In the genomic region with DNA sequence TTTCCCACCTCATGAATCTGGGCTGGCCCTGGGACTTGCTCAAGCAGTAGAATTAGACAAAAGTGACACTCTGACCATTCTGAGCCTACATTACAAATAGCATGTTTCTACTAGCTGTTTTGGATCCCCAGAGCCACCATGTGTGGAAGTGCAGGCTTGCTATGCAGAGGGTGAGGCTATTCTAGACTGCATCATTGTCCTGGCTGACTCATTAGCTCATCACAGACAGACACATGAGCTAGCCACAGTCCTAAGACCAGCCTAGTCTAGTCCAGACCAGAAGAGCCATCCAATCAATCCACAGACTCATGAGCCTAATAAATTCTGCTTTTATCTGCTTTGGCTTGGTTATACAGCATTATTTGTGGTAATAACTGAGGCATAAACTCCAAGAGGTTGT, we compare ENCODE assay signal across 20 cellular contexts.
A peak's percentile ranks its signal among the peaks of the same experiment; 100 is the strongest.
DNase-seq lines count a peak whose midpoint lies in the region; ATAC-seq, FAIRE-seq and TF ChIP-seq lines count a peak whose summit lies in the region.
"Had no signal": no experiment of that assay in that cellular context is flagged by ENCODE, and none has a peak within 500 bp of the region (broad histone marks: within the 10 kb centered on the region; RNA-seq: fewer than 3 reads in every experiment).

No MANE protein-coding gene starts in this region.

- H2AFZ ChIP-seq in astrocyte (ENCODE audit: low read depth, low read length) (no peak overlapping the region), keratinocyte (ENCODE audit: control insufficient read depth, low read length) (peak overlapping the region; percentile 34)

- H3K9ac ChIP-seq in astrocyte (ENCODE audit: low read length) (no peak overlapping the region), keratinocyte (ENCODE audit: control insufficient read depth, extremely low read depth, insufficient read depth, low read length) (no peak overlapping the region)

- no peak for TF ChIP-seq EP300 in A549 (IDR thresholded peaks at IDR 0.05)

- H4K20me1 ChIP-seq in astrocyte (ENCODE audit: insufficient read depth, low read length) (no peaks in the 10 kb centered on the region), keratinocyte (ENCODE audit: control insufficient read depth, extremely low read depth, insufficient read depth, low read length) (no peaks in the 10 kb centered on the region)

- no peaks in the 10 kb centered on the region for H3K27me3 Mint-ChIP-seq in astrocyte (ENCODE audit: low read depth, unreplicated experiment)
- H3K27me3 Mint-ChIP-seq: activated naive CD8-positive, alpha-beta T cell treated with anti-CD3 and anti-CD28 coated beads for 36 hours; T-helper 17 cell had no signal

- no peak overlapping the region for H3K4me3 Mint-ChIP-seq in astrocyte (ENCODE audit: unreplicated experiment)
- H3K4me3 Mint-ChIP-seq: activated naive CD8-positive, alpha-beta T cell treated with anti-CD3 and anti-CD28 coated beads for 36 hours; T-helper 17 cell had no signal

- peak overlapping the region; percentile 84 for H3K27ac Mint-ChIP-seq in astrocyte (ENCODE audit: unreplicated experiment)
- H3K27ac Mint-ChIP-seq: activated naive CD8-positive, alpha-beta T cell treated with anti-CD3 and anti-CD28 coated beads for 36 hours; T-helper 17 cell had no signal

- no peaks in the 10 kb centered on the region for H3K9me3 ChIP-seq in A549
- no peaks in the 10 kb centered on the region for H3K9me3 ChIP-seq in astrocyte (ENCODE audit: insufficient read depth, low read depth, low read length)
- H3K9me3 ChIP-seq in keratinocyte (ENCODE audit: control insufficient read depth, low read depth, low read length) = no peaks in the 10 kb centered on the region
- H3K9me3 ChIP-seq: lower lobe of right lung, Peyer's patch, sigmoid colon, upper lobe of right lung had no signal

- H3K79me2 ChIP-seq in astrocyte (ENCODE audit: insufficient read depth, low read length) = no peaks in the 10 kb centered on the region
- no peaks in the 10 kb centered on the region for H3K79me2 ChIP-seq in keratinocyte (ENCODE audit: control insufficient read depth, insufficient read depth, low read length)

- no peaks in the 10 kb centered on the region for H3K9me1 ChIP-seq in keratinocyte (ENCODE audit: control insufficient read depth, extremely low read depth, insufficient read depth, low read length)

- intact Hi-C loops in lower leg skin (cut with DNase I; ENCODE audit: low total_unique reads) = no loop called here

- TF ChIP-seq POLR2A in A549 (IDR thresholded peaks at IDR 0.05; ENCODE audit: low read length) (no peak), lower leg skin (IDR thresholded peaks at IDR 0.05) (no peak)

- H3K4me1 ChIP-seq in A549 (peaks cover 12% of the 10 kb centered on the region), astrocyte (ENCODE audit: insufficient read depth, low read length) (peaks cover 18% of the 10 kb centered on the region), keratinocyte (ENCODE audit: control insufficient read depth, extremely low read depth, insufficient read depth, low read length) (peaks cover 30% of the 10 kb centered on the region)
- H3K4me1 ChIP-seq: lower lobe of right lung, Peyer's patch, sigmoid colon, upper lobe of right lung had no signal

- ATAC-seq in A549 (peak; percentile 47 to 48; a peak in 1 of 6 replicates), HG02970 (IDR thresholded peaks at IDR 0.05; ENCODE audit: low FRiP score, unreplicated experiment) (no peak)
- ATAC-seq: lower lobe of right lung, T-helper 17 cell, upper lobe of right lung had no signal

- TF ChIP-seq CTCF in A549 (IDR thresholded peaks at IDR 0.05) (no peak), HFF-Myc (IDR thresholded peaks at IDR 0.05; ENCODE audit: low read depth, low read length, missing control alignments) (no peak), astrocyte (IDR thresholded peaks at IDR 0.05; ENCODE audit: insufficient read depth, low read depth, low read length) (no peak), keratinocyte (optimal IDR thresholded peaks at IDR 0.05 in 1 of 3, IDR thresholded peaks at IDR 0.05 in 1 of 3, conservative IDR thresholded peaks at IDR 0.05 in 1 of 3; ENCODE audit: extremely low read depth in 1 of 3, insufficient read depth in 2 of 3, low read length in 3 of 3) (no peak), lower leg skin (IDR thresholded peaks at IDR 0.05) (no peak)

- H3K4me2 ChIP-seq in A549 (no peak overlapping the region; the same call in 2 of the 3 replicates), astrocyte (ENCODE audit: low read length) (no peak overlapping the region), keratinocyte (ENCODE audit: control insufficient read depth, extremely low read depth, insufficient read depth, low read depth, low read length) (peak overlapping the region; percentile 31)

- TF ChIP-seq RAD21 in A549 (conservative IDR thresholded peaks at IDR 0.05 in 1 of 2, IDR thresholded peaks at IDR 0.05 in 1 of 2) = no peak

- no peaks in the 10 kb centered on the region for H3K36me3 Mint-ChIP-seq in astrocyte (ENCODE audit: low read depth, unreplicated experiment)
- H3K36me3 Mint-ChIP-seq: activated naive CD8-positive, alpha-beta T cell treated with anti-CD3 and anti-CD28 coated beads for 36 hours had no signal

- CTCF ChIA-PET in A549 (lab: Yijun Ruan, JAX) = no interaction called here

- no peaks in the 10 kb centered on the region for H3K27me3 ChIP-seq in astrocyte (ENCODE audit: insufficient read depth, low read length)
- no peaks in the 10 kb centered on the region for H3K27me3 ChIP-seq in keratinocyte (ENCODE audit: control insufficient read depth, extremely low read depth, insufficient read depth, low read length)
- H3K27me3 ChIP-seq: Peyer's patch, sigmoid colon, upper lobe of right lung had no signal

- H3K36me3 ChIP-seq in astrocyte (ENCODE audit: insufficient read depth, low read length) (no peaks in the 10 kb centered on the region), keratinocyte (ENCODE audit: control insufficient read depth in 2 of 2, extremely low read depth in 1 of 2, insufficient read depth in 2 of 2, low read length in 2 of 2) (no peaks in the 10 kb centered on the region)
- H3K36me3 ChIP-seq: lower lobe of right lung, Peyer's patch, sigmoid colon, upper lobe of right lung had no signal

- peaks cover 26% of the 10 kb centered on the region for H3K4me1 Mint-ChIP-seq in astrocyte (ENCODE audit: low read depth, unreplicated experiment)
- H3K4me1 Mint-ChIP-seq: activated naive CD8-positive, alpha-beta T cell treated with anti-CD3 and anti-CD28 coated beads for 36 hours; T-helper 17 cell had no signal

- DNase-seq in A549 (ENCODE audit: low read depth in 1 of 2, low spot score in 1 of 2) = peak in 1 of 2 experiments; percentile 21
- DNase-seq in HFF-Myc (ENCODE audit: extremely low read depth, low read depth) = peak; percentile 27
- peak; percentile 62 for DNase-seq in astrocyte (ENCODE audit: low read depth)
- peak; percentile 62 for DNase-seq in keratinocyte (ENCODE audit: low read depth, low spot score)
- no peak for DNase-seq in NCI-H69 (lab: John Stamatoyannopoulos, UW)
- no peak for DNase-seq in SW480 (ENCODE audit: low spot score)
- no peak for DNase-seq in lower leg skin (ENCODE audit: low spot score in 2 of 2)
- DNase-seq: activated naive CD8-positive, alpha-beta T cell treated with anti-CD3 and anti-CD28 coated beads for 36 hours; cerebellar nuclear complex; hippocampal formation; lower lobe of right lung; NCI-H1436 treated with DMSO at 0.1 percent for 48 hours; NCI-H510A treated with DMSO at 0.1 percent for 48 hours; sigmoid colon; stimulated activated CD4-positive, alpha-beta T cell treated with anti-CD3 and anti-CD28 coated beads, Interleukin-4, amount 100 ng/mL, for 4 hours; T-helper 17 cell; upper lobe of right lung had no signal

- H3K27ac ChIP-seq in A549 = no peak overlapping the region
- H3K27ac ChIP-seq in astrocyte (ENCODE audit: low read depth, low read length) = no peak overlapping the region
- H3K27ac ChIP-seq in keratinocyte (ENCODE audit: control insufficient read depth, insufficient read depth, low read length) = peak overlapping the region; percentile 52
- H3K27ac ChIP-seq: lower lobe of right lung, Peyer's patch, sigmoid colon, upper lobe of right lung had no signal

- dilution Hi-C loops in keratinocyte (cut with MboI; ENCODE audit: extremely low pct_ligation_motif_present, low sequenced_read_pairs) = no loop called here

- H3K9me3 Mint-ChIP-seq in astrocyte (ENCODE audit: unreplicated experiment) = no peaks in the 10 kb centered on the region

- no peak for FAIRE-seq in A549 (lab: Jason Lieb, UNC)
- no peak for FAIRE-seq in astrocyte (lab: Jason Lieb, UNC)
- peak; percentile 89 for FAIRE-seq in keratinocyte (lab: Jason Lieb, UNC)
- FAIRE-seq: H1 had no signal

- POLR2A ChIA-PET in A549 (lab: Yijun Ruan, JAX) = no interaction called here

- no peak overlapping the region for H3K4me3 ChIP-seq in A549
- no peak overlapping the region for H3K4me3 ChIP-seq in HFF-Myc (replicated peaks; ENCODE audit: low read depth, low read length)
- H3K4me3 ChIP-seq in astrocyte (ENCODE audit: insufficient read depth, low read depth, low read length) = no peak overlapping the region
- H3K4me3 ChIP-seq in keratinocyte (ENCODE audit: control insufficient read depth in 2 of 3, extremely low read depth in 1 of 3, insufficient read depth in 2 of 3, low read depth in 1 of 3, low read length in 3 of 3) = no peak overlapping the region
- no peak overlapping the region for H3K4me3 ChIP-seq in lower leg skin (ENCODE audit: low read depth, poor library complexity, severe bottlenecking)
- H3K4me3 ChIP-seq: lower lobe of right lung, Peyer's patch, sigmoid colon, upper lobe of right lung had no signal

TF ChIP-seq in A549, 52 proteins besides CTCF, POLR2A, EP300 and RAD21:
- TF ChIP-seq CEBPB (IDR thresholded peaks at IDR 0.05) (no peak), CBX8 (IDR thresholded peaks at IDR 0.05) (no peak)

Comparison
In these comparisons a context has a peak if more than half of its experiments do, and no peak if none do; other contexts are left out.
1. DNase-seq: peak in HFF-Myc (single experiment), astrocyte (single experiment) and keratinocyte (single experiment); none in NCI-H69 (single experiment), SW480 (single experiment) and lower leg skin (0 of 2).